9 cellular contexts compared by ENCODE assay signal in genomic region chr12:124273630-124274029, GRCh38. TPM values are rescaled to one million over a fixed set of nuclear protein-coding genes. Genes with fewer than 3 reads are reported as not detected.
DNase-seq lines count a peak whose midpoint lies in the region; ATAC-seq, FAIRE-seq and TF ChIP-seq lines count a peak whose summit lies in the region.
"Had no signal": no experiment of that assay in that cellular context is flagged by ENCODE, and none has a peak within 500 bp of the region (broad histone marks: within the 10 kb centered on the region; RNA-seq: fewer than 3 reads in every experiment).

No MANE protein-coding gene starts in this region.

- peaks cover 4% of the 10 kb centered on the region for H3K4me1 Mint-ChIP-seq in CD14-positive monocyte

- H3K27ac ChIP-seq in iPS DF 6.9 (ENCODE audit: low read length) (no peak overlapping the region), esophagus muscularis mucosa (replicated peaks in 1 of 4) (no peak overlapping the region)

- intact Hi-C loops in CD14-positive monocyte (cut with micrococcal nuclease) (no loop called here), esophagus muscularis mucosa (cut with DNase I) (no loop called here)

- H3K4me3 ChIP-seq in iPS DF 6.9 (ENCODE audit: low read length) (no peak overlapping the region), esophagus muscularis mucosa (no peak overlapping the region)

- no peak for FAIRE-seq in GM12892 (lab: Jason Lieb, UNC)

- TF ChIP-seq CTCF in CD14-positive monocyte (IDR thresholded peaks at IDR 0.05) = peak; percentile 53
- no peak for TF ChIP-seq CTCF in esophagus muscularis mucosa (IDR thresholded peaks at IDR 0.05)

- TF ChIP-seq POLR2A in esophagus muscularis mucosa (IDR thresholded peaks at IDR 0.05; ENCODE audit: low read depth) (no peak), GM12892 (IDR thresholded peaks at IDR 0.05; ENCODE audit: low read depth, low read length) (no peak)

- peaks cover 4 to 9% (median 7%) of the 10 kb centered on the region in 3 donors for H3K27me3 Mint-ChIP-seq in CD14-positive monocyte (ENCODE audit: low read depth in 3 of 3)

- H3K36me3 ChIP-seq in iPS DF 6.9 (ENCODE audit: control insufficient read depth, insufficient read depth, low read length) (no peaks in the 10 kb centered on the region), esophagus muscularis mucosa (no peaks in the 10 kb centered on the region)

- ATAC-seq in GM18519 (IDR thresholded peaks at IDR 0.05; ENCODE audit: low FRiP score, unreplicated experiment) = peak; percentile 58

- peaks cover 0 to 8% (median 3%) of the 10 kb centered on the region in 7 donors for H3K9me3 Mint-ChIP-seq in CD14-positive monocyte
- H3K9me3 Mint-ChIP-seq: memory B cell had no signal

- DNase-seq in CD14-positive monocyte (ENCODE audit: low spot score) (peak; percentile 75), HT-29 (ENCODE audit: low spot score) (peak; percentile 81), SW480 (ENCODE audit: low spot score) (peak; percentile 60), iPS DF 6.9 (ENCODE audit: low read depth, low spot score) (peak; percentile 64), esophagus muscularis mucosa (ENCODE audit: extremely low spot score) (no peak), GM12892 (ENCODE audit: insufficient read length) (no peak), COR-L47 (lab: John Stamatoyannopoulos, UW) (no peak)

- no peaks in the 10 kb centered on the region for H3K9me3 ChIP-seq in iPS DF 6.9 (ENCODE audit: control insufficient read depth, insufficient read depth, low read length)
- H3K9me3 ChIP-seq in esophagus muscularis mucosa = peaks cover 0 to 6% (median 0%) of the 10 kb centered on the region in 4 donors

- no peak overlapping the region for H3K4me3 Mint-ChIP-seq in CD14-positive monocyte
- H3K4me3 Mint-ChIP-seq: memory B cell had no signal

- peak overlapping the region in 1 of 7 donors; percentile 32 for H3K27ac Mint-ChIP-seq in CD14-positive monocyte
- H3K27ac Mint-ChIP-seq: memory B cell had no signal

- no CpG with 5 or more reads among the region's 3 CpGs for WGBS in iPS DF 6.9 (ENCODE audit: insufficient coverage, insufficient read length)
- WGBS in esophagus muscularis mucosa = 96% methylated on average over 3 of the region's 3 CpGs

- no peaks in the 10 kb centered on the region for H3K4me1 ChIP-seq in iPS DF 6.9 (ENCODE audit: control insufficient read depth, insufficient read depth, low read length)
- H3K4me1 ChIP-seq in esophagus muscularis mucosa = no peaks in the 10 kb centered on the region

- TF ChIP-seq EP300 in esophagus muscularis mucosa (IDR thresholded peaks at IDR 0.05) = no peak

- H3K27me3 ChIP-seq in iPS DF 6.9 (ENCODE audit: control insufficient read depth, insufficient read depth, low read length) (no peaks in the 10 kb centered on the region), esophagus muscularis mucosa (peaks cover 0 to 12% (median 0%) of the 10 kb centered on the region in 4 donors)

- H3K36me3 Mint-ChIP-seq in CD14-positive monocyte = no peaks in the 10 kb centered on the region
- H3K36me3 Mint-ChIP-seq: memory B cell had no signal

RNA-seq across cellular contexts. Expression of gene RFLNA, which starts 21.3 kb away (rescaled TPM):
- not detected for polyA plus RNA-seq in CD14-positive monocyte
- not detected in 2 replicates for total RNA-seq in HT-29 (2014; rRNA removed; shearing (Covaris generic))
- total RNA-seq in esophagus muscularis mucosa = 1 to 10 TPM in 3 of 4 donors, under 1 TPM in 1; 0.63 to 2.2 (median 1.3) TPM
- not detected for polyA plus RNA-seq in GM12892 (2012; ENCODE audit: missing spikeins)

Comparison
In these comparisons a context has a peak if more than half of its experiments do, and no peak if none do; other contexts are left out.
1. DNase-seq: peak in CD14-positive monocyte (single experiment), HT-29 (single experiment), SW480 (single experiment) and iPS DF 6.9 (single experiment); none in esophagus muscularis mucosa (single experiment), GM12892 (single experiment) and COR-L47 (single experiment).